ENCODE assay signal across 22 cellular contexts in genomic region chr4:101707596-101707995, GRCh38.
"Had no signal": no experiment of that assay in that cellular context is flagged by ENCODE, and none has a peak within 500 bp of the region (broad histone marks: within the 10 kb centered on the region; RNA-seq: fewer than 3 reads in every experiment).

No MANE protein-coding gene starts in this region.

- DNase-seq: activated CD4-positive, alpha-beta memory T cell treated with anti-CD3 and anti-CD28 coated beads, Interleukin-2, amount 10 ng/mL, durations not matched to agents 7 days and 5 days; activated CD4-positive, alpha-beta T cell treated with anti-CD3 and anti-CD28 coated beads for 1 hour; activated CD4-positive, alpha-beta T cell treated with anti-CD3 and anti-CD28 coated beads, Interleukin-2, amount 10 ng/mL, durations not matched to agents 7 days and 5 days; activated CD8-positive, alpha-beta memory T cell treated with anti-CD3 and anti-CD28 coated beads, Interleukin-2, amount 50 U/mL, for 48 hours; activated gamma-delta T cell; activated naive CD4-positive, alpha-beta T cell treated with anti-CD3 and anti-CD28 coated beads, Interleukin-2, amount 10 ng/mL, durations not matched to agents 7 days and 5 days; activated naive CD8-positive, alpha-beta T cell treated with anti-CD3 and anti-CD28 coated beads, Interleukin-2, amount 10 ng/mL, durations not matched to agents 7 days and 5 days; activated T-cell treated with anti-CD3 and anti-CD28 coated beads, Interleukin-2, amount 50 U/mL, for 24 hours; central memory CD4-positive, alpha-beta T cell; endodermal cell; left lung; lower lobe of right lung; mesendoderm; natural killer cell; occipital lobe; posterior cingulate gyrus; right cardiac atrium; stimulated activated naive CD4-positive, alpha-beta T cell; T-helper 2 cell; tibial artery; upper lobe of right lung had no signal

- FAIRE-seq: islet of Langerhans had no signal
